8 cellular contexts compared by ENCODE assay signal in genomic region chr16:11407047-11407982, GRCh38.
DNase-seq lines count a peak whose midpoint lies in the region; ATAC-seq and TF ChIP-seq lines count a peak whose summit lies in the region.

No MANE protein-coding gene starts in this region.

- no peaks in the 10 kb centered on the region for H3K27me3 Mint-ChIP-seq in activated naive CD4-positive, alpha-beta T cell treated with anti-CD3 and anti-CD28 coated beads for 36 hours (ENCODE audit: low read depth)
- peaks cover 15% of the 10 kb centered on the region for H3K27me3 Mint-ChIP-seq in glutamatergic neuron (ENCODE audit: unreplicated experiment)

- CTCF ChIA-PET in activated naive CD4-positive, alpha-beta T cell treated with anti-CD3 and anti-CD28 coated beads for 36 hours (lab: Charles Lee) = interaction anchor here (0.6 to 5.1 kb wide), 47 partner anchors 10 to 486 kb away, joined by 3 to 52 read pairs (median 4); no protein-coding TSS in a partner anchor

- H3K27ac Mint-ChIP-seq in activated naive CD4-positive, alpha-beta T cell treated with anti-CD3 and anti-CD28 coated beads for 36 hours = no peak overlapping the region
- H3K27ac Mint-ChIP-seq in glutamatergic neuron (ENCODE audit: unreplicated experiment) = no peak overlapping the region

- peak; percentile 42 for DNase-seq in DMS53 treated with DMSO at 0.1 percent for 48 hours (lab: John Stamatoyannopoulos, UW; ENCODE audit: unreplicated experiment)
- DNase-seq in KG1 (lab: John Stamatoyannopoulos, UW) = peak; percentile 31
- DNase-seq in SK-N-DZ (ENCODE audit: low spot score) = peak; percentile 65
- peak; percentile 86 for DNase-seq in activated naive CD4-positive, alpha-beta T cell treated with anti-CD3 and anti-CD28 coated beads for 36 hours
- peak; percentile 76 for DNase-seq in glutamatergic neuron
- peak; percentile 49 for DNase-seq in putamen (ENCODE audit: low spot score)

- TF ChIP-seq CTCF in glutamatergic neuron (IDR thresholded peaks at IDR 0.05; ENCODE audit: partially characterized antibody, unreplicated experiment) = peak; percentile 89

- H3K36me3 Mint-ChIP-seq in activated naive CD4-positive, alpha-beta T cell treated with anti-CD3 and anti-CD28 coated beads for 36 hours (ENCODE audit: low read depth) = no peaks in the 10 kb centered on the region
- H3K36me3 Mint-ChIP-seq in glutamatergic neuron (ENCODE audit: unreplicated experiment) = no peaks in the 10 kb centered on the region

- no peak overlapping the region for H3K4me3 Mint-ChIP-seq in activated naive CD4-positive, alpha-beta T cell treated with anti-CD3 and anti-CD28 coated beads for 36 hours
- no peak overlapping the region for H3K4me3 Mint-ChIP-seq in glutamatergic neuron (ENCODE audit: unreplicated experiment)

- peaks cover 2% of the 10 kb centered on the region for H3K4me1 Mint-ChIP-seq in activated naive CD4-positive, alpha-beta T cell treated with anti-CD3 and anti-CD28 coated beads for 36 hours (ENCODE audit: low read depth)
- peaks cover 4% of the 10 kb centered on the region for H3K4me1 Mint-ChIP-seq in glutamatergic neuron (ENCODE audit: low read depth, unreplicated experiment)

- no peak for ATAC-seq in GM21381 (IDR thresholded peaks at IDR 0.05; ENCODE audit: unreplicated experiment)
- no peak for ATAC-seq in HG02610 (IDR thresholded peaks at IDR 0.05; ENCODE audit: unreplicated experiment)

- no peaks in the 10 kb centered on the region for H3K9me3 Mint-ChIP-seq in activated naive CD4-positive, alpha-beta T cell treated with anti-CD3 and anti-CD28 coated beads for 36 hours
- peaks cover 14% of the 10 kb centered on the region for H3K9me3 Mint-ChIP-seq in glutamatergic neuron (ENCODE audit: unreplicated experiment)

- intact Hi-C loops in activated naive CD4-positive, alpha-beta T cell treated with anti-CD3 and anti-CD28 coated beads for 36 hours (cut with micrococcal nuclease) = loop anchor here (1.0 to 5.0 kb wide), 5 partner anchors 125 to 660 kb away; no protein-coding TSS in a partner anchor

Comparison
In these comparisons a context has a peak if more than half of its experiments do, and no peak if none do; other contexts are left out.
1. DNase-seq: peak in every context shown above with its lines; median percentile 86 in activated naive CD4-positive, alpha-beta T cell treated with anti-CD3 and anti-CD28 coated beads for 36 hours; 76 in glutamatergic neuron; 65 in SK-N-DZ; 49 in putamen; 42 in DMS53 treated with DMSO at 0.1 percent for 48 hours; 31 in KG1.